Comparison of ENCODE assay signal across 34 cellular contexts in genomic region chr15:94240486-94240885, GRCh38. TPM values are rescaled to one million over a fixed set of nuclear protein-coding genes. Genes with fewer than 3 reads are reported as not detected.
DNase-seq lines count a peak whose midpoint lies in the region; ATAC-seq, FAIRE-seq and TF ChIP-seq lines count a peak whose summit lies in the region.
"Had no signal": no experiment of that assay in that cellular context is flagged by ENCODE, and none has a peak within 500 bp of the region (broad histone marks: within the 10 kb centered on the region; RNA-seq: fewer than 3 reads in every experiment).

No MANE protein-coding gene starts in this region.

- DNase-seq in GM19239 (ENCODE audit: insufficient read length, low spot score), result no peak
- DNase-seq in activated B cell treated with CpG ODN at 0.5 μM for 24 hours, result no peak
- DNase-seq in foreskin keratinocyte, result no peak
- DNase-seq in caudate nucleus (lab: John Stamatoyannopoulos, UW), result no peak
- DNase-seq in transverse colon, result no peak
- DNase-seq in NCI-H2171 treated with DMSO at 0.1 percent for 48 hours (lab: John Stamatoyannopoulos, UW), result no peak
- DNase-seq: activated CD4-positive, alpha-beta T cell treated with anti-CD3 and anti-CD28 coated beads, Interleukin-2, amount 10 ng/mL, durations not matched to agents 7 days and 5 days; activated naive CD4-positive, alpha-beta T cell treated with Interleukin-2 at 50 U/mL for 16 hours; activated T-cell treated with anti-CD3 and anti-CD28 coated beads, Interleukin-2, amount 50 U/mL, for 24 hours; COR-L47; DMS79; GDM1; HCEC 1CT; KBM-7; left lung; MG63; NCI-H1105 treated with DMSO at 0.1 percent for 48 hours; NCI-H2029; NCI-H524 treated with DMSO at 0.1 percent for 48 hours; occipital lobe; Peyer's patch; right lobe of liver; SIG-M5; stimulated activated CD4-positive, alpha-beta T cell treated with anti-CD3 and anti-CD28 coated beads, Interleukin-2, amount 100 ng/mL, for 48 hours; T1000 had no signal

- TF ChIP-seq EP300 in transverse colon (IDR thresholded peaks at IDR 0.05; ENCODE audit: low read depth), result no peak

- no peaks in the 10 kb centered on the region for H3K9me3 Mint-ChIP-seq in activated B cell treated with CpG ODN at 0.5 μM for 24 hours
- H3K9me3 Mint-ChIP-seq: activated CD4-positive, alpha-beta T cell treated with anti-CD3 and anti-CD28 coated beads, Interleukin-2, amount 10 ng/mL, durations not matched to agents 7 days and 5 days; activated T-cell treated with anti-CD3 and anti-CD28 coated beads, Interleukin-2, amount 50 U/mL, for 24 hours; WTC11 had no signal

- H3K36me3 Mint-ChIP-seq in activated B cell treated with CpG ODN at 0.5 μM for 24 hours (ENCODE audit: low read depth), result no peaks in the 10 kb centered on the region
- H3K36me3 Mint-ChIP-seq: brain, type B pancreatic cell, WTC11 had no signal

- H3K9me3 ChIP-seq in neutrophil (no peaks in the 10 kb centered on the region), transverse colon (no peaks in the 10 kb centered on the region)
- H3K9me3 ChIP-seq: BLaER1 treated with 17β-estradiol and CSF1 and Interleukin-3, amounts not matched to agents 10 nM and 100 nM; left lung; MG63; Peyer's patch; prostate gland; right lobe of liver had no signal

- WGBS in transverse colon (ENCODE audit: low coverage in 1 of 2), 2 donors, result 19 to 59% methylated on average over 2 of the region's 2 CpGs

- peak; percentile 79 for FAIRE-seq in GM19239 (lab: Jason Lieb, UNC)
- FAIRE-seq: endothelial cell of umbilical vein had no signal

- H3K4me3 Mint-ChIP-seq in activated B cell treated with CpG ODN at 0.5 μM for 24 hours, result no peak overlapping the region
- H3K4me3 Mint-ChIP-seq: activated CD4-positive, alpha-beta T cell treated with anti-CD3 and anti-CD28 coated beads, Interleukin-2, amount 10 ng/mL, durations not matched to agents 7 days and 5 days; activated T-cell treated with anti-CD3 and anti-CD28 coated beads, Interleukin-2, amount 50 U/mL, for 24 hours; brain; type B pancreatic cell; WTC11 had no signal

- H3K27ac Mint-ChIP-seq in activated B cell treated with CpG ODN at 0.5 μM for 24 hours, result peak overlapping the region; percentile 35
- H3K27ac Mint-ChIP-seq: activated CD4-positive, alpha-beta T cell treated with anti-CD3 and anti-CD28 coated beads, Interleukin-2, amount 10 ng/mL, durations not matched to agents 7 days and 5 days; activated T-cell treated with anti-CD3 and anti-CD28 coated beads, Interleukin-2, amount 50 U/mL, for 24 hours; type B pancreatic cell; WTC11 had no signal

- no peak for TF ChIP-seq POLR2A in transverse colon (IDR thresholded peaks at IDR 0.05)

- intact Hi-C loops in activated B cell treated with CpG ODN at 0.5 μM for 24 hours (cut with micrococcal nuclease), result no loop called here
- intact Hi-C loops in transverse colon (cut with DNase I; ENCODE audit: low total_unique reads), result no loop called here

- POLR2A ChIA-PET in activated B cell treated with CpG ODN at 0.5 μM for 24 hours (lab: Charles Lee), result interaction anchor here (0.9 to 2.0 kb wide), 3 partner anchors 9 to 53 kb away, joined by 3 to 10 read pairs (median 3); partner anchors contain the start of gene MCTP2

- CTCF ChIA-PET in activated B cell treated with CpG ODN at 0.5 μM for 24 hours (lab: Charles Lee), result interaction anchor here (1.0 kb wide), 1 partner anchor 84 kb away, joined by 4 read pairs; no protein-coding TSS in a partner anchor

- in situ Hi-C loops in transverse colon (cut with MboI; ENCODE audit: low pct_ligation_motif_present in 1 of 4, low pct_unique_long_range_greater_than_20kb in 1 of 4, low sequenced_read_pairs in 3 of 4), result no loop called here

- H3K27ac ChIP-seq in foreskin keratinocyte, result peak overlapping the region; percentile 8
- peak overlapping the region; percentile 40 for H3K27ac ChIP-seq in neutrophil
- H3K27ac ChIP-seq in caudate nucleus (ENCODE audit: low read depth, low read length), result no peak overlapping the region
- H3K27ac ChIP-seq in transverse colon, result no peak overlapping the region
- H3K27ac ChIP-seq: HL-60 had no signal

- H3K27me3 Mint-ChIP-seq in activated B cell treated with CpG ODN at 0.5 μM for 24 hours, result no peaks in the 10 kb centered on the region
- H3K27me3 Mint-ChIP-seq: activated CD4-positive, alpha-beta T cell treated with anti-CD3 and anti-CD28 coated beads, Interleukin-2, amount 10 ng/mL, durations not matched to agents 7 days and 5 days; activated T-cell treated with anti-CD3 and anti-CD28 coated beads, Interleukin-2, amount 50 U/mL, for 24 hours; brain; type B pancreatic cell had no signal

- peaks cover 63% of the 10 kb centered on the region for H3K4me1 Mint-ChIP-seq in activated B cell treated with CpG ODN at 0.5 μM for 24 hours
- H3K4me1 Mint-ChIP-seq: brain had no signal

- H3K27me3 ChIP-seq in foreskin keratinocyte, result no peaks in the 10 kb centered on the region
- H3K27me3 ChIP-seq in neutrophil, result no peaks in the 10 kb centered on the region
- no peaks in the 10 kb centered on the region for H3K27me3 ChIP-seq in transverse colon
- H3K27me3 ChIP-seq: left lung, MG63, Peyer's patch, right lobe of liver had no signal

- H3K36me3 ChIP-seq in neutrophil (peaks cover 23% of the 10 kb centered on the region), transverse colon (no peaks in the 10 kb centered on the region)
- H3K36me3 ChIP-seq: BLaER1 treated with 17β-estradiol and CSF1 and Interleukin-3, amounts not matched to agents 10 nM and 100 nM; left lung; MG63; Peyer's patch; prostate gland; right lobe of liver had no signal

- H3K4me3 ChIP-seq in neutrophil (ENCODE audit: low read depth in 1 of 2, low read length in 1 of 2), result no peak overlapping the region
- no peak overlapping the region for H3K4me3 ChIP-seq in transverse colon
- H3K4me3 ChIP-seq: BLaER1 treated with 17β-estradiol and CSF1 and Interleukin-3, amounts not matched to agents 10 nM and 100 nM; left lung; MG63; Peyer's patch; prostate gland; right lobe of liver had no signal

- H3K4me1 ChIP-seq in foreskin keratinocyte (peaks cover 36% of the 10 kb centered on the region), neutrophil (ENCODE audit: control insufficient read depth in 1 of 2, insufficient read depth in 1 of 2, low read depth in 1 of 2, low read length in 1 of 2) (peaks cover 58 to 63% of the 10 kb centered on the region in 2 experiments), transverse colon (peaks cover 0 to 42% (median 28%) of the 10 kb centered on the region in 4 donors)
- H3K4me1 ChIP-seq: prostate gland had no signal

- TF ChIP-seq CTCF in activated B cell treated with CpG ODN at 0.5 μM for 24 hours (IDR thresholded peaks at IDR 0.05) (no peak), foreskin keratinocyte (conservative IDR thresholded peaks at IDR 0.05) (no peak), neutrophil (IDR thresholded peaks at IDR 0.05) (no peak), transverse colon (IDR thresholded peaks at IDR 0.05) (no peak)

- no peak for ATAC-seq in activated B cell treated with CpG ODN at 0.5 μM for 24 hours (ENCODE audit: low read depth)
- ATAC-seq in foreskin keratinocyte, result no peak
- no peak for ATAC-seq in HG02852 (IDR thresholded peaks at IDR 0.05; ENCODE audit: unreplicated experiment)
- ATAC-seq: left lung, WTC11 had no signal

RNA-seq across cellular contexts. Expression of gene MCTP2, which starts 9.1 kb away (rescaled TPM):
- total RNA-seq in activated B cell treated with CpG ODN at 0.5 μM for 24 hours (46.0 and 54.2 TPM in 2 replicates), foreskin keratinocyte (13.4 and 14.5 TPM in 2 replicates), transverse colon (100 to 1,000 TPM; 108 to 409 (median 144) TPM)
- 2.7 TPM in 2 replicates for polyA plus RNA-seq in foreskin keratinocyte

Comparison
In these comparisons a context has a peak if more than half of its experiments do, and no peak if none do; other contexts are left out.
1. H3K27ac ChIP-seq: peak in foreskin keratinocyte (single experiment) and neutrophil (single experiment); none in caudate nucleus (single experiment) and transverse colon (0 of 4).